23 cellular contexts compared by ENCODE assay signal in the genomic region with DNA sequence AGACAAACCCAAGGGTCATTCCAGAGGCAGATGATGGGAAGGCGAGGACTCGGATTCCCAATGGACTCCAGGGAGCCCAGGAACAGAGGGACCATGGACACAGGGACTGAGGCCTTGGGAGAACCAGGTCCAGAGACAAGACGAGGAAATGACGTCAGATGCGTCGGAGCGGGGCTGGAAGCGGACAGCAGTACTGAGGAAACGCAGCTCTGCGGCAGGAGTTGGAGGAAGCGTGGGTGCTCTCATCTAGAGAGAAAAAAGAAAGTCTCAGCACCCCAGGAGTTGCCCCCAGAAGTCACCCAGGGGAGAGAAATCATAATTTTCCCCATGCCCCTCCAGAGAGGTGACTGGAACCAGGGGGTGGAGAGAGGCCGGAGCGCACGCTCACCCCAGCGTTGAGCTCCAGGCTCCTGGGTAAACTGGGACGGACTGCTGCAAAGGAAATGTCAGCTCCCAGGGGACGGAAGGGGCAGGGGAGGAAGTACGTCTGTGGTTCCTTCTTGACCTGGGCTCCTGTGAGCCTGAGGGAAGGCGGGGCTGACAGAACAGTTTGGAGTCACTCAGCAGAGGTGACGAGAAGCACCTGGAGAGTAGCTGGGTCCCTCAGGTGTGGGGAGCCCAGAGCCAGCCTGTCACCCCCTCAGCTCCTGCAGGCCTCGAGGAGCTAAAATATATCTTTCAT. TPM values are rescaled to one million over a fixed set of nuclear protein-coding genes. Genes with fewer than 3 reads are reported as not detected.
DNase-seq lines count a peak whose midpoint lies in the region; ATAC-seq, FAIRE-seq and TF ChIP-seq lines count a peak whose summit lies in the region.
"Had no signal": no experiment of that assay in that cellular context is flagged by ENCODE, and none has a peak within 500 bp of the region (broad histone marks: within the 10 kb centered on the region; RNA-seq: fewer than 3 reads in every experiment).

No MANE protein-coding gene starts in this region.

- H3K18ac ChIP-seq in trophoblast cell (ENCODE audit: low read length) = peak overlapping the region; percentile 9

- H3K27me3 ChIP-seq in heart left ventricle (no peaks in the 10 kb centered on the region), HepG2 (ENCODE audit: control insufficient read depth in 1 of 2, insufficient read depth in 2 of 2, low read length in 2 of 2) (peaks cover 3 to 26% of the 10 kb centered on the region in 2 experiments; a peak in 2 of 5 replicates), trophoblast cell (ENCODE audit: insufficient read depth, low read length) (no peaks in the 10 kb centered on the region), tibial nerve (no peaks in the 10 kb centered on the region)
- H3K27me3 ChIP-seq: SJSA1 had no signal

- no peak overlapping the region for H4K8ac ChIP-seq in trophoblast cell (ENCODE audit: low read depth, low read length)

- FAIRE-seq in HepG2 (lab: Jason Lieb, UNC) = no peak

- H3K36me3 ChIP-seq in heart left ventricle (no peaks in the 10 kb centered on the region), HepG2 (replicated peaks in 1 of 2; ENCODE audit: control insufficient read depth in 1 of 2, insufficient read depth in 2 of 2, low read length in 2 of 2) (no peaks in the 10 kb centered on the region), trophoblast cell (ENCODE audit: control insufficient read depth in 1 of 2, insufficient read depth in 2 of 2, low read length in 2 of 2) (no peaks in the 10 kb centered on the region), tibial nerve (no peaks in the 10 kb centered on the region)
- H3K36me3 ChIP-seq: SJSA1 had no signal

- H2AFZ ChIP-seq in HepG2 (ENCODE audit: low read length) (no peak overlapping the region), trophoblast cell (ENCODE audit: insufficient read depth, low read length, poor library complexity) (no peak overlapping the region)

- CTCF ChIA-PET in HepG2 (lab: Yijun Ruan, JAX; ENCODE audit: low intra/inter-chr PET ratio, low total read pairs) = no interaction called here

- peak overlapping the region; percentile 74 for H2BK12ac ChIP-seq in trophoblast cell (ENCODE audit: low read length)

- H3K9ac ChIP-seq in HepG2 (ENCODE audit: insufficient read depth, low read depth, low read length) (no peak overlapping the region), trophoblast cell (ENCODE audit: low read length) (no peak overlapping the region)

- H4K20me1 ChIP-seq in HepG2 (ENCODE audit: insufficient read depth, low read length) = no peaks in the 10 kb centered on the region

- H3K9me3 ChIP-seq in heart left ventricle (no peaks in the 10 kb centered on the region), HepG2 (ENCODE audit: low read length) (no peaks in the 10 kb centered on the region), trophoblast cell (ENCODE audit: insufficient read depth, low read depth, low read length) (peaks cover 2% of the 10 kb centered on the region), tibial nerve (no peaks in the 10 kb centered on the region)
- H3K9me3 ChIP-seq: SJSA1 had no signal

- BruUV-seq in HepG2 (replicated peaks; lab: Mats Ljungman, UMichigan) = no TSS peak

- no peak overlapping the region for H4K12ac ChIP-seq in trophoblast cell (ENCODE audit: low read depth, low read length)

- no peak overlapping the region for H3K4ac ChIP-seq in trophoblast cell (ENCODE audit: low read depth, low read length)

- no peak for TF ChIP-seq RAD21 in HepG2 (CRISPR knock-in tag; IDR thresholded peaks at IDR 0.05)

- DNase-seq in heart left ventricle (peak in 4 of 5 donors; percentile 40 to 60 (median 54)), left ventricle myocardium superior (no peak), NB4 (ENCODE audit: low read depth) (peak; percentile 15), HepG2 (ENCODE audit: low spot score) (no peak), trophoblast cell (no peak), HPDE6-E6E7 (ENCODE audit: extremely low spot score) (no peak), tibial nerve (ENCODE audit: low spot score in 2 of 2) (no peak)
- DNase-seq: CD4-positive, CD25-positive, alpha-beta regulatory T cell; DMS153; DND-41; GOT3; HCEC 1CT; NCI-H1092 treated with DMSO at 0.1 percent for 48 hours; NCI-H1436; NCI-H187; NCI-H2081 treated with DMSO at 0.1 percent for 48 hours; NCI-H2171; NCI-H524 treated with DMSO at 0.1 percent for 48 hours; NCI-H774; PC-3 had no signal

- WGBS in heart left ventricle, 4 donors = 63 to 83% (median 73%) methylated on average over 21 of the region's 21 CpGs
- 52% methylated on average over 21 of the region's 21 CpGs for WGBS in HepG2 (ENCODE audit: low lambda C conversion rate)
- no CpG with 5 or more reads among the region's 21 CpGs for WGBS in trophoblast cell (ENCODE audit: extremely low coverage, insufficient coverage, insufficient read length)
- 92 to 93% methylated on average over 21 of the region's 21 CpGs for WGBS in tibial nerve, 2 donors

- peaks cover 7% of the 10 kb centered on the region for H3K79me1 ChIP-seq in trophoblast cell (ENCODE audit: low read length)

- peak overlapping the region; percentile 23 for H2AK5ac ChIP-seq in trophoblast cell (ENCODE audit: low read length)

- H3K27ac ChIP-seq in heart left ventricle (peak overlapping the region in 9 of 12 donors; percentile 0 to 67 (median 45)), HepG2 (ENCODE audit: extremely low read length, insufficient read depth, low read length) (no peak overlapping the region), trophoblast cell (ENCODE audit: low read depth, low read length) (no peak overlapping the region), tibial nerve (no peak overlapping the region)
- H3K27ac ChIP-seq: 22Rv1, SJSA1 had no signal

- H2BK5ac ChIP-seq in trophoblast cell (ENCODE audit: low read depth, low read length, poor library complexity) = no peak overlapping the region

- no peak overlapping the region for H3K4me2 ChIP-seq in HepG2 (ENCODE audit: low read depth, low read length)
- no peak overlapping the region for H3K4me2 ChIP-seq in trophoblast cell (ENCODE audit: low read length)

- POLR2A ChIA-PET in HepG2 (lab: Yijun Ruan, JAX) = no interaction called here

- H3K4me3 ChIP-seq in heart left ventricle (peak overlapping the region in 4 of 12 donors; percentile 8 to 24 (median 18)), NB4 (ENCODE audit: low read depth, low read length) (no peak overlapping the region), HepG2 (replicated peaks in 1 of 3; ENCODE audit: insufficient read depth in 1 of 3, low read depth in 2 of 3, low read length in 3 of 3) (no peak overlapping the region), trophoblast cell (ENCODE audit: low read depth, low read length) (no peak overlapping the region), tibial nerve (no peak overlapping the region)
- H3K4me3 ChIP-seq: SJSA1 had no signal

- no peak for TF ChIP-seq CTCF in heart left ventricle (IDR thresholded peaks at IDR 0.05)
- TF ChIP-seq CTCF in NB4 (IDR thresholded peaks at IDR 0.05; ENCODE audit: low read depth, low read length) = no peak
- TF ChIP-seq CTCF in HepG2 (CRISPR knock-in tag; IDR thresholded peaks at IDR 0.05) = no peak
- TF ChIP-seq CTCF in tibial nerve (IDR thresholded peaks at IDR 0.05) = no peak

- no peak overlapping the region for H3K23ac ChIP-seq in trophoblast cell (ENCODE audit: low read length)

- TF ChIP-seq POLR2A in heart left ventricle (IDR thresholded peaks at IDR 0.05) (peak in 1 of 2 donors; percentile 35), NB4 (IDR thresholded peaks at IDR 0.05; ENCODE audit: extremely low read depth, insufficient read length) (no peak), HepG2 (IDR thresholded peaks at IDR 0.05; ENCODE audit: insufficient read depth in 1 of 2, low read depth in 2 of 2, low read length in 2 of 2) (no peak), tibial nerve (IDR thresholded peaks at IDR 0.05) (no peak)

- H2BK120ac ChIP-seq in trophoblast cell (ENCODE audit: insufficient read depth, low read length, poor library complexity) = no peak overlapping the region

- in situ Hi-C loops in HepG2 (cut with HindIII; ENCODE audit: extremely low pct_ligation_motif_present, low pct_unique_long_range_greater_than_20kb) = no loop called here

- TF ChIP-seq EP300 in HepG2 (IDR thresholded peaks at IDR 0.05; ENCODE audit: low read depth in 2 of 2, low read length in 2 of 2) = no peak
- TF ChIP-seq EP300 in HepG2 (CRISPR knock-in tag; IDR thresholded peaks at IDR 0.05; ENCODE audit: borderline replicate concordance) = no peak
- no peak for TF ChIP-seq EP300 in tibial nerve (IDR thresholded peaks at IDR 0.05)

- no peak overlapping the region for H3K14ac ChIP-seq in trophoblast cell (ENCODE audit: low read length)

- intact Hi-C loops in heart left ventricle (cut with DNase I) (no loop called here), left ventricle myocardium superior (cut with micrococcal nuclease) (no loop called here), HepG2 (cut with micrococcal nuclease; ENCODE audit: unreplicated experiment) (no loop called here)

- H3K4me1 ChIP-seq in heart left ventricle = peaks cover 0 to 10% (median 0%) of the 10 kb centered on the region in 12 donors
- H3K4me1 ChIP-seq in HepG2 (ENCODE audit: insufficient read depth, low read length) = no peaks in the 10 kb centered on the region
- H3K4me1 ChIP-seq in trophoblast cell (ENCODE audit: control insufficient read depth in 1 of 2, insufficient read depth in 2 of 2, low read length in 2 of 2) = peaks cover 7 to 9% of the 10 kb centered on the region in 2 experiments
- H3K4me1 ChIP-seq in tibial nerve = peaks cover 0 to 19% (median 0%) of the 10 kb centered on the region in 4 donors
- H3K4me1 ChIP-seq: SJSA1 had no signal

- H4K91ac ChIP-seq in trophoblast cell (ENCODE audit: low read depth, low read length) = peak overlapping the region; percentile 45

- ATAC-seq in heart left ventricle (peak; percentile 26 to 94 (median 56)), left ventricle myocardium superior (no peak), HepG2 (no peak), GM21447 (IDR thresholded peaks at IDR 0.05; ENCODE audit: unreplicated experiment) (no peak)
- ATAC-seq: PC-3 had no signal

- H3K79me2 ChIP-seq in HepG2 (ENCODE audit: insufficient read depth, low read length) = no peaks in the 10 kb centered on the region
- H3K79me2 ChIP-seq in trophoblast cell (ENCODE audit: control insufficient read depth, insufficient read depth, low read length, poor library complexity) = no peaks in the 10 kb centered on the region

RNA-seq across cellular contexts. Expression of a gene that starts 44.7 kb away (rescaled TPM):
- 10 to 100 TPM in 2 of 9 donors, 1 to 10 TPM in 7; 3.3 to 33.2 (median 6.5) TPM for total RNA-seq in heart left ventricle
- 1 to 10 TPM; 2.0 to 3.5 TPM for polyA plus RNA-seq in heart left ventricle
- 3.9 TPM for total RNA-seq in left ventricle myocardium superior
- 0.58 and 1.0 TPM in 2 replicates for total RNA-seq in HepG2 (2016; rRNA removed; fragmentation: Illumina TruSeq; extraction: Trizol)
- total RNA-seq in HepG2 (2016; cell fraction: cytosol; rRNA removed; fragmentation: Illumina TruSeq; extraction: Trizol; ENCODE audit: low read depth) = 0.10 and 0.35 TPM in 2 replicates
- total RNA-seq in HepG2 (2016; cell fraction: insoluble cytoplasmic fraction; rRNA removed; fragmentation: Illumina TruSeq; extraction: Trizol) = 0.88 and 0.89 TPM in 2 replicates
- total RNA-seq in HepG2 (2016; cell fraction: membrane; rRNA removed; fragmentation: Illumina TruSeq; extraction: Trizol) = 0.34 and 0.48 TPM in 2 replicates
- total RNA-seq in HepG2 (2016; cell fraction: nucleus; rRNA removed; fragmentation: Illumina TruSeq; extraction: Trizol) = 0.34 and 0.44 TPM in 2 replicates
- 0.04 and 0.16 TPM in 2 replicates for polyA plus RNA-seq in HepG2 (2011; rRNA removed)
- 0.05 and 0.08 TPM in 2 replicates for polyA plus RNA-seq in HepG2 (2011; cell fraction: cytosol; rRNA removed)
- polyA plus RNA-seq in HepG2 (2011; cell fraction: nucleus; rRNA removed) = not detected in 2 replicates
- polyA plus RNA-seq in HepG2 (2012) = 0.20 TPM in 1 of 2 replicates, not detected in the other
- 0.07 and 0.27 TPM in 2 replicates for polyA plus RNA-seq in HepG2 (2016; cell fraction: cytosol; fragmentation: Illumina TruSeq; extraction: Trizol; ENCODE audit: low read depth)
- 0.84 and 1.0 TPM in 2 replicates for polyA plus RNA-seq in HepG2 (2016; cell fraction: insoluble cytoplasmic fraction; fragmentation: Illumina TruSeq; extraction: Trizol; ENCODE audit: low read depth)
- 0.23 and 0.33 TPM in 2 replicates for polyA plus RNA-seq in HepG2 (2016; cell fraction: membrane; fragmentation: Illumina TruSeq; extraction: Trizol; ENCODE audit: low read depth)
- 0.55 and 0.74 TPM in 2 replicates for polyA plus RNA-seq in HepG2 (2016; cell fraction: nucleus; fragmentation: Illumina TruSeq; extraction: Trizol; ENCODE audit: insufficient read depth, low read depth)
- 0.28 TPM in 1 of 2 replicates, not detected in the other for polyA minus RNA-seq in HepG2 (2011; rRNA and poly(A)+ RNA removed; ENCODE audit: low replicate concordance)
- not detected in 2 replicates for polyA minus RNA-seq in HepG2 (2011; cell fraction: cytosol; rRNA and poly(A)+ RNA removed)
- 0.77 TPM in 1 of 2 replicates, not detected in the other for polyA minus RNA-seq in HepG2 (2011; cell fraction: nucleus; rRNA and poly(A)+ RNA removed)
- 2.1 and 2.2 TPM in 2 replicates for polyA plus RNA-seq in trophoblast cell (2013)
- 10 to 100 TPM in 1 of 4 donors, 1 to 10 TPM in 3; 4.5 to 11.4 (median 7.4) TPM for total RNA-seq in tibial nerve

RNA-seq across cellular contexts. Expression of a gene that starts 56.5 kb away (rescaled TPM):
- total RNA-seq in heart left ventricle = 10 to 100 TPM in 2 of 9 donors, 1 to 10 TPM in 7; 1.2 to 18.0 (median 4.8) TPM
- 1 to 10 TPM; 1.9 to 2.9 TPM for polyA plus RNA-seq in heart left ventricle
- total RNA-seq in left ventricle myocardium superior = 4.8 TPM
- total RNA-seq in HepG2 (2016; rRNA removed; fragmentation: Illumina TruSeq; extraction: Trizol) = 0.06 and 0.11 TPM in 2 replicates
- 0.09 and 0.10 TPM in 2 replicates for total RNA-seq in HepG2 (2016; cell fraction: cytosol; rRNA removed; fragmentation: Illumina TruSeq; extraction: Trizol; ENCODE audit: low read depth)
- total RNA-seq in HepG2 (2016; cell fraction: insoluble cytoplasmic fraction; rRNA removed; fragmentation: Illumina TruSeq; extraction: Trizol) = not detected in 2 replicates
- not detected in 2 replicates for total RNA-seq in HepG2 (2016; cell fraction: membrane; rRNA removed; fragmentation: Illumina TruSeq; extraction: Trizol)
- total RNA-seq in HepG2 (2016; cell fraction: nucleus; rRNA removed; fragmentation: Illumina TruSeq; extraction: Trizol) = 0.25 TPM in 1 of 2 replicates, not detected in the other
- not detected in 2 replicates for polyA plus RNA-seq in HepG2 (2011; rRNA removed)
- not detected in 2 replicates for polyA plus RNA-seq in HepG2 (2011; cell fraction: cytosol; rRNA removed)
- not detected in 2 replicates for polyA plus RNA-seq in HepG2 (2011; cell fraction: nucleus; rRNA removed)
- polyA plus RNA-seq in HepG2 (2012) = not detected in 2 replicates
- not detected in 2 replicates for polyA plus RNA-seq in HepG2 (2016; cell fraction: cytosol; fragmentation: Illumina TruSeq; extraction: Trizol; ENCODE audit: low read depth)
- polyA plus RNA-seq in HepG2 (2016; cell fraction: insoluble cytoplasmic fraction; fragmentation: Illumina TruSeq; extraction: Trizol; ENCODE audit: low read depth) = not detected in 2 replicates
- not detected in 2 replicates for polyA plus RNA-seq in HepG2 (2016; cell fraction: membrane; fragmentation: Illumina TruSeq; extraction: Trizol; ENCODE audit: low read depth)
- not detected in 2 replicates for polyA plus RNA-seq in HepG2 (2016; cell fraction: nucleus; fragmentation: Illumina TruSeq; extraction: Trizol; ENCODE audit: insufficient read depth, low read depth)
- 0.04 and 0.09 TPM in 2 replicates for polyA minus RNA-seq in HepG2 (2011; rRNA and poly(A)+ RNA removed; ENCODE audit: low replicate concordance)
- not detected in 2 replicates for polyA minus RNA-seq in HepG2 (2011; cell fraction: cytosol; rRNA and poly(A)+ RNA removed)
- polyA minus RNA-seq in HepG2 (2011; cell fraction: nucleus; rRNA and poly(A)+ RNA removed) = not detected in 2 replicates
- polyA plus RNA-seq in trophoblast cell (2013) = 0.51 and 0.55 TPM in 2 replicates
- total RNA-seq in tibial nerve = 1 to 10 TPM in 3 of 4 donors, under 1 TPM in 1; 0.30 to 7.6 (median 4.7) TPM
- total RNA-seq: SJSA1 had no signal

Comparison
In these comparisons a context has a peak if more than half of its experiments do, and no peak if none do; other contexts are left out.
1. ATAC-seq: peak in heart left ventricle (4 of 4); none in left ventricle myocardium superior (single experiment), HepG2 (single experiment) and GM21447 (single experiment).
2. DNase-seq: peak in heart left ventricle (4 of 5) and NB4 (single experiment); none in left ventricle myocardium superior (single experiment), HepG2 (single experiment), trophoblast cell (0 of 2), HPDE6-E6E7 (single experiment) and tibial nerve (0 of 2).
3. H3K27ac ChIP-seq: peak in heart left ventricle (9 of 12); none in HepG2 (single experiment), trophoblast cell (single experiment) and tibial nerve (0 of 4).